ENCODE assay signal across 1 cellular context in genomic region chr6:129686941-129687627, GRCh38.
TF ChIP-seq lines count a peak whose summit lies in the region.

No MANE protein-coding gene starts in this region.

TF ChIP-seq in GM12878, 131 proteins besides CTCF, POLR2A, EP300 and RAD21 (continued from another document):
- TF ChIP-seq BHLHE40 (IDR thresholded peaks at IDR 0.05; ENCODE audit: borderline replicate concordance in 1 of 2, low read depth in 2 of 2, low read length in 1 of 2): 0 out of 4 replicates have a peak, but pooled peaks of 1 of the 2 experiments have one; percentile 15
